Comparison of ENCODE assay signal across 8 cellular contexts in genomic region chr4:2484993-2485392, GRCh38. TPM values are rescaled to one million over a fixed set of nuclear protein-coding genes. Genes with fewer than 3 reads are reported as not detected.
A peak's percentile ranks its signal among the peaks of the same experiment; 100 is the strongest.
DNase-seq lines count a peak whose midpoint lies in the region; ATAC-seq, FAIRE-seq and TF ChIP-seq lines count a peak whose summit lies in the region.

No MANE protein-coding gene starts in this region.

- H3K4me1 ChIP-seq in GM12878 (ENCODE audit: control insufficient read depth, insufficient read depth, low read length) = peaks cover 81% of the 10 kb centered on the region
- H3K4me1 ChIP-seq in BE2C = peaks cover 8% of the 10 kb centered on the region

- SMC1A ChIA-PET in GM12878 (lab: Charles Lee; ENCODE audit: uncharacterized antibody, unreplicated experiment) = interaction anchor here (0.7 to 12.4 kb wide), 11 partner anchors 11 to 451 kb away, joined by 3 to 113 read pairs (median 3); partner anchors contain the start of gene RNF4

- H3K27ac Mint-ChIP-seq in memory B cell = peak overlapping the region; percentile 97

- no peak for TF ChIP-seq CTCF in GM12878 (IDR thresholded peaks at IDR 0.05 in 2 of 3, conservative IDR thresholded peaks at IDR 0.05 in 1 of 3; ENCODE audit: control insufficient read depth in 2 of 3, extremely low read depth in 1 of 3, insufficient read depth in 1 of 3, low read depth in 3 of 3, low read length in 3 of 3)
- TF ChIP-seq CTCF in BE2C (IDR thresholded peaks at IDR 0.05; ENCODE audit: low read depth, low read length) = no peak

- TF ChIP-seq RAD21 in GM12878 (IDR thresholded peaks at IDR 0.05; ENCODE audit: insufficient read depth, low read depth, low read length) = no peak

- peaks cover 76% of the 10 kb centered on the region for H3K4me1 Mint-ChIP-seq in memory B cell

- intact Hi-C loops in GM12878 (cut with micrococcal nuclease; ENCODE audit: unreplicated experiment) = loop anchor here (2.0 kb wide), 1 partner anchor 14 kb away; no protein-coding TSS in a partner anchor

- under 1% methylated on average over 11 of the region's 11 CpGs for WGBS in GM12878 (ENCODE audit: insufficient coverage, insufficient replicate concordance, low lambda C conversion rate, missing lambda C conversion rate)

- H3K9ac ChIP-seq in GM12878 (ENCODE audit: control insufficient read depth, insufficient read depth, low read length) = no peak overlapping the region

- H3K9me3 ChIP-seq in GM12878 (replicated peaks; ENCODE audit: control insufficient read depth, insufficient read depth, low read length) (no peaks in the 10 kb centered on the region), BE2C (no peaks in the 10 kb centered on the region)

- no peaks in the 10 kb centered on the region for H3K27me3 Mint-ChIP-seq in memory B cell

- POLR2A ChIA-PET in GM12878 (lab: Charles Lee) = interaction anchor here (0.9 to 9.1 kb wide), 5 partner anchors 10 to 51 kb away, joined by 4 to 80 read pairs (median 7); partner anchors contain the start of genes FAM193A and RNF4

- H3K27me3 ChIP-seq in GM12878 (replicated peaks in 1 of 2; ENCODE audit: control insufficient read depth in 2 of 2, insufficient read depth in 2 of 2, low read length in 1 of 2) (no peaks in the 10 kb centered on the region), BE2C (no peaks in the 10 kb centered on the region)

- peaks cover 99% of the 10 kb centered on the region for H3K79me2 ChIP-seq in GM12878 (ENCODE audit: control insufficient read depth, insufficient read depth, low read length)

- H3K9me3 Mint-ChIP-seq in memory B cell = no peaks in the 10 kb centered on the region

- CTCF ChIA-PET in GM12878 (lab: Yijun Ruan, JAX) = interaction anchor here (0.6 to 3.3 kb wide), 9 partner anchors 11 to 265 kb away, joined by 3 to 11 read pairs (median 3); partner anchors contain the start of gene FAM193A

- ATAC-seq in GM18508 (IDR thresholded peaks at IDR 0.05; ENCODE audit: insufficient read depth, unreplicated experiment) (peak; percentile 55), HG02973 (IDR thresholded peaks at IDR 0.05; ENCODE audit: unreplicated experiment) (peak; percentile 52), GM12878 (peak; percentile 78), memory B cell (ENCODE audit: low read depth) (peak; percentile 91)

- peak; percentile 76 for FAIRE-seq in GM12878 (lab: Jason Lieb, UNC)

- TF ChIP-seq POLR2A in GM12878 (IDR thresholded peaks at IDR 0.05; ENCODE audit: low read depth, low read length) = no peak

- H4K20me1 ChIP-seq in GM12878 (ENCODE audit: control insufficient read depth, insufficient read depth) = peaks cover 39% of the 10 kb centered on the region

- H3K4me2 ChIP-seq in GM12878 (ENCODE audit: control insufficient read depth, insufficient read depth) = peak overlapping the region; percentile 91

- RAD21 ChIA-PET in GM12878 (lab: Charles Lee; ENCODE audit: unreplicated experiment) = interaction anchor here (0.6 to 8.0 kb wide), 10 partner anchors 11 to 647 kb away, joined by 3 to 51 read pairs (median 3); partner anchors contain the start of genes FAM193A, MXD4 and RNF4

- H3K36me3 ChIP-seq in GM12878 (ENCODE audit: control insufficient read depth in 2 of 2, insufficient read depth in 2 of 2, low read length in 1 of 2) (peaks cover 14 to 24% of the 10 kb centered on the region in 2 experiments), BE2C (peaks cover 16% of the 10 kb centered on the region)

- H3K4me3 ChIP-seq in GM12878 (peak overlapping the region; percentile 51; the same call in 1 of the 2 replicates), BE2C (ENCODE audit: low read depth, low read length) (no peak overlapping the region)

- H3K27ac ChIP-seq in GM12878 (ENCODE audit: control insufficient read depth, insufficient read depth) = peak overlapping the region; percentile 57

- in situ Hi-C loops in GM12878 (cut with MboI) = no loop called here

- TF ChIP-seq EP300 in GM12878 (IDR thresholded peaks at IDR 0.05; ENCODE audit: borderline replicate concordance in 1 of 2, control insufficient read depth in 1 of 2, low read depth in 2 of 2, low read length in 2 of 2) = 0 out of 4 replicates have a peak, but pooled peaks of 1 of the 2 experiments have one; percentile 22

- peaks cover 4% of the 10 kb centered on the region for H3K36me3 Mint-ChIP-seq in memory B cell

- BruUV-seq in GM12878 (replicated peaks; lab: Mats Ljungman, UMichigan) = no TSS peak

- peak; percentile 19 to 85 (median 48) for DNase-seq in T-helper 2 cell
- DNase-seq in GM12878 (ENCODE audit: low read depth, low spot score) = peak; percentile 62
- DNase-seq in memory B cell (ENCODE audit: low spot score in 2 of 2) = peak; percentile 68 to 81
- peak; percentile 27 to 41 for DNase-seq in stimulated activated CD8-positive, alpha-beta memory T cell treated with anti-CD3 and anti-CD28 coated beads, Interleukin-4, amount 100 ng/mL, for 1 hour (ENCODE audit: low read depth in 2 of 2, low spot score in 1 of 2)
- DNase-seq in T1000 (lab: John Stamatoyannopoulos, UW) = no peak
- no peak for DNase-seq in BE2C

- H3K4me3 Mint-ChIP-seq in memory B cell = peak overlapping the region; percentile 80

- no peak overlapping the region for H2AFZ ChIP-seq in GM12878 (ENCODE audit: control insufficient read depth, low read depth, low read length)

TF ChIP-seq in GM12878, 131 proteins besides CTCF, POLR2A, EP300 and RAD21 (continues in another document):
- no peak for TF ChIP-seq ZZZ3 (IDR thresholded peaks at IDR 0.05; ENCODE audit: control insufficient read depth, insufficient read length, low read depth)
- TF ChIP-seq ZNF217 (IDR thresholded peaks at IDR 0.05) = no peak
- TF ChIP-seq, protein P1, sequence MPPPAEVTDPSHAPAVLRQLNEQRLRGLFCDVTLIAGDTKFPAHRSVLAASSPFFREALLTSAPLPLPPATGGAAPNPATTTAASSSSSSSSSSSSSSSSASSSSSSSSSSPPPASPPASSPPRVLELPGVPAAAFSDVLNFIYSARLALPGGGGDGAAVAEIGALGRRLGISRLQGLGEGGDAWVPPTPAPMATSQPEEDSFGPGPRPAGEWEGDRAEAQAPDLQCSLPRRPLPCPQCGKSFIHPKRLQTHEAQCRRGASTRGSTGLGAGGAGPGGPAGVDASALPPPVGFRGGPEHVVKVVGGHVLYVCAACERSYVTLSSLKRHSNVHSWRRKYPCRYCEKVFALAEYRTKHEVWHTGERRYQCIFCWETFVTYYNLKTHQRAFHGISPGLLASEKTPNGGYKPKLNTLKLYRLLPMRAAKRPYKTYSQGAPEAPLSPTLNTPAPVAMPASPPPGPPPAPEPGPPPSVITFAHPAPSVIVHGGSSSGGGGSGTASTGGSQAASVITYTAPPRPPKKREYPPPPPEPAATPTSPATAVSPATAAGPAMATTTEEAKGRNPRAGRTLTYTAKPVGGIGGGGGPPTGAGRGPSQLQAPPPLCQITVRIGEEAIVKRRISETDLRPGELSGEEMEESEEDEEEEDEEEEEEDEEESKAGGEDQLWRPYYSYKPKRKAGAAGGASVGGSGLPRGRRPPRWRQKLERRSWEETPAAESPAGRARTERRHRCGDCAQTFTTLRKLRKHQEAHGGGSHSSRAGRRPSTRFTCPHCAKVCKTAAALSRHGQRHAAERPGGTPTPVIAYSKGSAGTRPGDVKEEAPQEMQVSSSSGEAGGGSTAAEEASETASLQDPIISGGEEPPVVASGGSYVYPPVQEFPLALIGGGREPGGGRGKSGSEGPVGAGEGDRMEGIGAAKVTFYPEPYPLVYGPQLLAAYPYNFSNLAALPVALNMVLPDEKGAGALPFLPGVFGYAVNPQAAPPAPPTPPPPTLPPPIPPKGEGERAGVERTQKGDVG (CRISPR knock-in tag; IDR thresholded peaks at IDR 0.05) = no peak
- no peak for TF ChIP-seq YBX1 (IDR thresholded peaks at IDR 0.05)
- TF ChIP-seq BHLHE40 (IDR thresholded peaks at IDR 0.05; ENCODE audit: borderline replicate concordance in 1 of 2, low read depth in 2 of 2, low read length in 1 of 2) = peak in 1 of 2 experiments; percentile 52; a peak in 1 of 4 replicates

RNA-seq across cellular contexts. Expression of gene RNF4, which starts 16.1 kb away (rescaled TPM):
- total RNA-seq in GM12878 (2013; cell fraction: nucleolus; rRNA removed) = 173 and 195 TPM in 2 replicates
- total RNA-seq in GM12878 (2014; rRNA removed) (64.3 and 66.3 TPM in 2 replicates), GM12878 (2014; rRNA removed; fragmentation: Illumina TruSeq; extraction: Trizol) (65.0 and 68.2 TPM in 2 replicates), GM12878 (2021) (81.2 and 82.0 TPM in 2 replicates)
- polyA plus RNA-seq in GM12878 (2011; ENCODE audit: low read depth) = 41.0 TPM
- polyA plus RNA-seq in GM12878 (2011; rRNA removed) (108 and 145 TPM in 2 replicates), GM12878 (2014; fragmentation: Illumina TruSeq; extraction: Trizol) (85.4 and 87.7 TPM in 2 replicates), GM12878 (2014; fragmentation: Nextera tagmentation; extraction: Ambion mirVana) (10 to 100 TPM; 34.9 to 53.2 TPM), GM12878 (2014; rRNA removed) (69.8 and 70.9 TPM in 2 replicates), GM12878 (2016; fragmentation: Nextera tagmentation; extraction: Ambion mirVana) (10 to 100 TPM; 81.4 to 87.5 TPM)
- 114 and 133 TPM in 2 replicates for polyA plus RNA-seq in GM12878 (2011; cell fraction: cytosol; rRNA removed)
- polyA plus RNA-seq in GM12878 (2011; cell fraction: nucleus; rRNA removed) = 80.2 and 87.1 TPM in 2 replicates
- 58.2 and 59.6 TPM in 2 replicates for polyA plus RNA-seq in GM12878 (2012)
- 120 and 122 TPM in 2 replicates for polyA minus RNA-seq in GM12878 (2011; rRNA and poly(A)+ RNA removed)
- polyA minus RNA-seq in GM12878 (2011; cell fraction: cytosol; rRNA and poly(A)+ RNA removed) = 52.4 and 63.9 TPM in 2 replicates
- polyA minus RNA-seq in GM12878 (2011; cell fraction: nucleus; rRNA and poly(A)+ RNA removed) = 64.7 and 74.7 TPM in 2 replicates
- 49.0 TPM for polyA plus RNA-seq in BE2C (2012; ENCODE audit: insufficient read depth, insufficient read length, low read depth)

RNA-seq across cellular contexts. Expression of gene FAM193A, which starts 51.5 kb away (rescaled TPM):
- 80.1 and 89.1 TPM in 2 replicates for total RNA-seq in GM12878 (2013; cell fraction: nucleolus; rRNA removed)
- total RNA-seq in GM12878 (2014; rRNA removed) (9.3 and 9.8 TPM in 2 replicates), GM12878 (2014; rRNA removed; fragmentation: Illumina TruSeq; extraction: Trizol) (8.6 and 8.9 TPM in 2 replicates), GM12878 (2021) (22.2 and 23.3 TPM in 2 replicates)
- 8.2 TPM for polyA plus RNA-seq in GM12878 (2011; ENCODE audit: low read depth)
- polyA plus RNA-seq in GM12878 (2011; rRNA removed) (3.7 and 5.1 TPM in 2 replicates), GM12878 (2014; fragmentation: Illumina TruSeq; extraction: Trizol) (8.5 and 12.4 TPM in 2 replicates), GM12878 (2014; fragmentation: Nextera tagmentation; extraction: Ambion mirVana) (under 1 TPM; 0.52 to 0.91 TPM), GM12878 (2014; rRNA removed) (8.6 and 10.3 TPM in 2 replicates), GM12878 (2016; fragmentation: Nextera tagmentation; extraction: Ambion mirVana) (1 to 10 TPM; 5.3 to 6.1 TPM)
- 7.5 and 9.4 TPM in 2 replicates for polyA plus RNA-seq in GM12878 (2011; cell fraction: cytosol; rRNA removed)
- polyA plus RNA-seq in GM12878 (2011; cell fraction: nucleus; rRNA removed) = 15.9 and 22.4 TPM in 2 replicates
- 13.2 and 14.7 TPM in 2 replicates for polyA plus RNA-seq in GM12878 (2012)
- 15.6 and 20.9 TPM in 2 replicates for polyA minus RNA-seq in GM12878 (2011; rRNA and poly(A)+ RNA removed)
- 11.9 and 12.1 TPM in 2 replicates for polyA minus RNA-seq in GM12878 (2011; cell fraction: cytosol; rRNA and poly(A)+ RNA removed)
- 16.8 and 30.8 TPM in 2 replicates for polyA minus RNA-seq in GM12878 (2011; cell fraction: nucleus; rRNA and poly(A)+ RNA removed)
- polyA plus RNA-seq in BE2C (2012; ENCODE audit: insufficient read depth, insufficient read length, low read depth) = 16.7 TPM

Comparison
In these comparisons a context has a peak if more than half of its experiments do, and no peak if none do; other contexts are left out.
1. DNase-seq: peak in T-helper 2 cell (5 of 5), GM12878 (single experiment), memory B cell (2 of 2) and stimulated activated CD8-positive, alpha-beta memory T cell treated with anti-CD3 and anti-CD28 coated beads, Interleukin-4, amount 100 ng/mL, for 1 hour (2 of 2); none in T1000 (single experiment) and BE2C (single experiment).
2. Peak in every context shown above with its lines, with median percentiles within 50 percentile points of each other: ATAC-seq.